17 cellular contexts compared by ENCODE assay signal in genomic region chr6:126527016-126527606, GRCh38.
DNase-seq lines count a peak whose midpoint lies in the region; ATAC-seq, FAIRE-seq and TF ChIP-seq lines count a peak whose summit lies in the region.
"Had no signal": no experiment of that assay in that cellular context is flagged by ENCODE, and none has a peak within 500 bp of the region (broad histone marks: within the 10 kb centered on the region; RNA-seq: fewer than 3 reads in every experiment).

No MANE protein-coding gene starts in this region.

- H3K4me1 Mint-ChIP-seq in neural progenitor cell = peaks cover 66% of the 10 kb centered on the region
- H3K4me1 Mint-ChIP-seq in CD8-positive, alpha-beta T cell (ENCODE audit: low read depth) = no peaks in the 10 kb centered on the region
- H3K4me1 Mint-ChIP-seq: CD4-positive, CD25-positive, alpha-beta regulatory T cell had no signal

- peak; percentile 13 for DNase-seq in SK-N-SH
- DNase-seq in bronchial epithelial cell (ENCODE audit: low read depth) = no peak
- peak; percentile 77 for DNase-seq in neural progenitor cell (ENCODE audit: low spot score)
- no peak for DNase-seq in AG08395 (ENCODE audit: low spot score)
- DNase-seq in CD8-positive, alpha-beta T cell = no peak
- DNase-seq in cerebellar nuclear complex (lab: John Stamatoyannopoulos, UW) = no peak
- DNase-seq: CD4-positive, CD25-positive, alpha-beta regulatory T cell; DMS79; HCEC 1CT; HFFc6; IMR-90 had no signal

- H3K9ac ChIP-seq in SK-N-SH (no peak overlapping the region), neural progenitor cell (no peak overlapping the region)
- H3K9ac ChIP-seq: BLaER1 treated with 17β-estradiol and CSF1 and Interleukin-3, amounts not matched to agents 10 nM and 100 nM had no signal

- no peaks in the 10 kb centered on the region for H4K20me1 ChIP-seq in SK-N-SH (ENCODE audit: insufficient read depth)
- H4K20me1 ChIP-seq in neural progenitor cell (ENCODE audit: low read depth) = no peaks in the 10 kb centered on the region
- H4K20me1 ChIP-seq: BLaER1 treated with 17β-estradiol and CSF1 and Interleukin-3, amounts not matched to agents 10 nM and 100 nM had no signal

- H3K4me2 ChIP-seq in SK-N-SH = no peak overlapping the region
- peak overlapping the region; percentile 71 for H3K4me2 ChIP-seq in neural progenitor cell
- H3K4me2 ChIP-seq: BLaER1 treated with 17β-estradiol and CSF1 and Interleukin-3, amounts not matched to agents 10 nM and 100 nM had no signal

- intact Hi-C loops in CD8-positive, alpha-beta T cell (cut with DNase I, micrococcal nuclease) = no loop called here

- H3K27me3 ChIP-seq in SK-N-SH (ENCODE audit: insufficient read depth) (no peaks in the 10 kb centered on the region), bronchial epithelial cell (ENCODE audit: control insufficient read depth, insufficient read depth, low read length) (no peaks in the 10 kb centered on the region), neural progenitor cell (no peaks in the 10 kb centered on the region)
- no peaks in the 10 kb centered on the region for H3K27me3 ChIP-seq in CD8-positive, alpha-beta T cell (ENCODE audit: insufficient read depth, low read length)
- H3K27me3 ChIP-seq: BLaER1 treated with 17β-estradiol and CSF1 and Interleukin-3, amounts not matched to agents 10 nM and 100 nM had no signal

- TF ChIP-seq CTCF in SK-N-SH (IDR thresholded peaks at IDR 0.05) (no peak), bronchial epithelial cell (IDR thresholded peaks at IDR 0.05; ENCODE audit: insufficient read depth, low read length, severe bottlenecking) (no peak), neural progenitor cell (IDR thresholded peaks at IDR 0.05) (no peak)
- TF ChIP-seq CTCF in CD8-positive, alpha-beta T cell (IDR thresholded peaks at IDR 0.05) = no peak

- peak overlapping the region; percentile 99 for H3K27ac Mint-ChIP-seq in neural progenitor cell
- no peak overlapping the region for H3K27ac Mint-ChIP-seq in CD8-positive, alpha-beta T cell
- H3K27ac Mint-ChIP-seq: CD4-positive, CD25-positive, alpha-beta regulatory T cell; HFFc6 had no signal

- no peaks in the 10 kb centered on the region for H3F3A ChIP-seq in SK-N-SH (replicated peaks; ENCODE audit: insufficient read depth)
- peaks cover 44% of the 10 kb centered on the region for H3F3A ChIP-seq in neural progenitor cell (ENCODE audit: low read depth)

- peaks cover 8% of the 10 kb centered on the region for H3K9me3 Mint-ChIP-seq in neural progenitor cell
- H3K9me3 Mint-ChIP-seq in CD8-positive, alpha-beta T cell = no peaks in the 10 kb centered on the region
- H3K9me3 Mint-ChIP-seq: HFFc6 had no signal

- H3K4me3 Mint-ChIP-seq in neural progenitor cell = peak overlapping the region; percentile 4
- no peak overlapping the region for H3K4me3 Mint-ChIP-seq in CD8-positive, alpha-beta T cell
- H3K4me3 Mint-ChIP-seq: CD4-positive, CD25-positive, alpha-beta regulatory T cell; HFFc6 had no signal

- H3K27ac ChIP-seq in SK-N-SH (ENCODE audit: low read depth in 2 of 2, low read length in 1 of 2) (no peak overlapping the region), neural progenitor cell (peak overlapping the region; percentile 96)
- H3K27ac ChIP-seq in CD8-positive, alpha-beta T cell (ENCODE audit: low read depth, low read length) = no peak overlapping the region
- H3K27ac ChIP-seq: 22Rv1; BLaER1 treated with 17β-estradiol and CSF1 and Interleukin-3, amounts not matched to agents 10 nM and 100 nM had no signal

- H3K36me3 ChIP-seq in SK-N-SH (replicated peaks in 1 of 2; ENCODE audit: control insufficient read depth in 1 of 2, insufficient read depth in 2 of 2, low read length in 1 of 2) = no peaks in the 10 kb centered on the region
- no peaks in the 10 kb centered on the region for H3K36me3 ChIP-seq in bronchial epithelial cell (ENCODE audit: control insufficient read depth, insufficient read depth, low read length)
- peaks cover 4% of the 10 kb centered on the region for H3K36me3 ChIP-seq in neural progenitor cell
- H3K36me3 ChIP-seq in CD8-positive, alpha-beta T cell (ENCODE audit: insufficient read depth, low read length) = no peaks in the 10 kb centered on the region
- H3K36me3 ChIP-seq: BLaER1 treated with 17β-estradiol and CSF1 and Interleukin-3, amounts not matched to agents 10 nM and 100 nM had no signal

- TF ChIP-seq EP300 in SK-N-SH (IDR thresholded peaks at IDR 0.05; ENCODE audit: borderline replicate concordance in 1 of 2, low read depth in 1 of 2, low read length in 1 of 2) = no peak

- POLR2A ChIA-PET in SK-N-SH (lab: Yijun Ruan, JAX) = no interaction called here
- POLR2A ChIA-PET in CD8-positive, alpha-beta T cell (lab: Charles Lee) = no interaction called here

- WGBS in SK-N-SH (ENCODE audit: low lambda C conversion rate) = 51% methylated on average over 2 of the region's 3 CpGs

- ATAC-seq in SK-N-SH treated with all-trans-retinoic acid at 6 μM for 48 hours (no peak), GM21529 (IDR thresholded peaks at IDR 0.05; ENCODE audit: unreplicated experiment) (no peak)
- ATAC-seq in CD8-positive, alpha-beta T cell = no peak

- H3K36me3 Mint-ChIP-seq in neural progenitor cell = peaks cover 7% of the 10 kb centered on the region
- no peaks in the 10 kb centered on the region for H3K36me3 Mint-ChIP-seq in CD8-positive, alpha-beta T cell
- H3K36me3 Mint-ChIP-seq: CD4-positive, CD25-positive, alpha-beta regulatory T cell had no signal

- H3K4me1 ChIP-seq in SK-N-SH (ENCODE audit: control insufficient read depth in 1 of 2, insufficient read depth in 2 of 2, low read depth in 1 of 2, low read length in 1 of 2) = peaks cover 0 to 6% of the 10 kb centered on the region in 2 experiments; a peak in 2 of 4 replicates
- H3K4me1 ChIP-seq in neural progenitor cell = peaks cover 66% of the 10 kb centered on the region
- no peaks in the 10 kb centered on the region for H3K4me1 ChIP-seq in CD8-positive, alpha-beta T cell (ENCODE audit: insufficient read depth, low read length)
- H3K4me1 ChIP-seq: BLaER1 treated with 17β-estradiol and CSF1 and Interleukin-3, amounts not matched to agents 10 nM and 100 nM had no signal

- FAIRE-seq in bronchial epithelial cell (lab: Jason Lieb, UNC) = peak; percentile 36
- FAIRE-seq: GM12891, H1 had no signal

- H3K79me2 ChIP-seq in SK-N-SH (ENCODE audit: insufficient read depth) = no peaks in the 10 kb centered on the region
- no peaks in the 10 kb centered on the region for H3K79me2 ChIP-seq in neural progenitor cell (ENCODE audit: low read depth)

- TF ChIP-seq RAD21 in SK-N-SH (IDR thresholded peaks at IDR 0.05; ENCODE audit: low read length) = no peak; the same call in 1 of the 2 replicates

- no peaks in the 10 kb centered on the region for H3K27me3 Mint-ChIP-seq in neural progenitor cell (ENCODE audit: insufficient read depth, low read depth)
- H3K27me3 Mint-ChIP-seq in CD8-positive, alpha-beta T cell (ENCODE audit: low read depth) = no peaks in the 10 kb centered on the region
- H3K27me3 Mint-ChIP-seq: CD4-positive, CD25-positive, alpha-beta regulatory T cell had no signal

- no peak overlapping the region for H3K4me3 ChIP-seq in SK-N-SH (ENCODE audit: low read depth in 2 of 2, low read length in 1 of 2)
- H3K4me3 ChIP-seq in bronchial epithelial cell (ENCODE audit: low read depth, low read length) = no peak overlapping the region
- peak overlapping the region; percentile 21 for H3K4me3 ChIP-seq in neural progenitor cell
- H3K4me3 ChIP-seq in CD8-positive, alpha-beta T cell (ENCODE audit: low read depth, low read length) = no peak overlapping the region
- H3K4me3 ChIP-seq: BLaER1 treated with 17β-estradiol and CSF1 and Interleukin-3, amounts not matched to agents 10 nM and 100 nM had no signal

- H2AFZ ChIP-seq in SK-N-SH (ENCODE audit: low read depth) (no peak overlapping the region), neural progenitor cell (replicated peaks) (no peak overlapping the region)

- CTCF ChIA-PET in SK-N-SH (lab: Yijun Ruan, JAX) = interaction anchor here (1.0 to 2.1 kb wide), 2 partner anchors 12 kb away, joined by 3 to 5 read pairs; no protein-coding TSS in a partner anchor
- CTCF ChIA-PET in CD8-positive, alpha-beta T cell (lab: Charles Lee) = no interaction called here

- no peaks in the 10 kb centered on the region for H3K9me2 ChIP-seq in SK-N-SH

- H3K9me3 ChIP-seq in SK-N-SH = no peaks in the 10 kb centered on the region
- no peaks in the 10 kb centered on the region for H3K9me3 ChIP-seq in neural progenitor cell (ENCODE audit: low read depth)
- H3K9me3 ChIP-seq in CD8-positive, alpha-beta T cell (ENCODE audit: low read length) = no peaks in the 10 kb centered on the region
- H3K9me3 ChIP-seq: BLaER1 treated with 17β-estradiol and CSF1 and Interleukin-3, amounts not matched to agents 10 nM and 100 nM had no signal

TF ChIP-seq in SK-N-SH, 30 proteins besides CTCF, POLR2A, EP300 and RAD21 (continues in another document):
- TF ChIP-seq GATA2 (CRISPR knock-in tag; IDR thresholded peaks at IDR 0.05) = peak; percentile 42; the same call in 1 of the 2 replicates
- no peak for TF ChIP-seq USF1 (IDR thresholded peaks at IDR 0.05; ENCODE audit: borderline replicate concordance, low read depth)
- TF ChIP-seq FOXJ3 (CRISPR knock-in tag; IDR thresholded peaks at IDR 0.05) = no peak

TF ChIP-seq in SK-N-SH treated with all-trans-retinoic acid at 6 μM for 48 hours, 23 proteins besides CTCF, POLR2A, EP300 and RAD21 (continues in another document):
- TF ChIP-seq ARNTL (CRISPR knock-in tag; IDR thresholded peaks at IDR 0.05; ENCODE audit: borderline replicate concordance, low read depth) = no peak
- no peak for TF ChIP-seq TOX (CRISPR knock-in tag; IDR thresholded peaks at IDR 0.05; ENCODE audit: borderline replicate concordance)
- TF ChIP-seq TSHZ2 (CRISPR knock-in tag; IDR thresholded peaks at IDR 0.05) = no peak
- TF ChIP-seq ZFP3 (CRISPR knock-in tag; IDR thresholded peaks at IDR 0.05) = no peak

Comparison
In these comparisons a context has a peak if more than half of its experiments do, and no peak if none do; other contexts are left out.
1. DNase-seq: peak in SK-N-SH (single experiment) and neural progenitor cell (single experiment); none in bronchial epithelial cell (single experiment), AG08395 (single experiment), CD8-positive, alpha-beta T cell (0 of 7) and cerebellar nuclear complex (0 of 2).